ENCODE assay signal across 8 cellular contexts in genomic region chr5:132386644-132387286, GRCh38. TPM values are rescaled to one million over a fixed set of nuclear protein-coding genes. Genes with fewer than 3 reads are reported as not detected.
DNase-seq lines count a peak whose midpoint lies in the region; ATAC-seq and TF ChIP-seq lines count a peak whose summit lies in the region.

No MANE protein-coding gene starts in this region.

- no peaks in the 10 kb centered on the region for H3K9me2 ChIP-seq in OCI-LY7 (ENCODE audit: insufficient read depth, low read length)

- peaks cover 19 to 23% (median 19%) of the 10 kb centered on the region in 3 donors for H3K4me1 Mint-ChIP-seq in naive B cell
- peaks cover 56% of the 10 kb centered on the region for H3K4me1 Mint-ChIP-seq in stimulated activated effector memory CD8-positive, alpha-beta T cell treated with anti-CD3 and anti-CD28 coated beads, Interleukin-12 subunit alpha, Interleukin-12 subunit beta, amount 100 ng/mL, for 72 hours

- no peak overlapping the region for H3K27ac ChIP-seq in OCI-LY7 (ENCODE audit: low read depth, low read length, poor library complexity, severe bottlenecking)

- no peaks in the 10 kb centered on the region for H3K36me3 Mint-ChIP-seq in naive B cell
- H3K36me3 Mint-ChIP-seq in stimulated activated effector memory CD8-positive, alpha-beta T cell treated with anti-CD3 and anti-CD28 coated beads, Interleukin-12 subunit alpha, Interleukin-12 subunit beta, amount 100 ng/mL, for 72 hours, result peaks cover 5% of the 10 kb centered on the region

- POLR2A ChIA-PET in OCI-LY7 (lab: Charles Lee), result interaction anchor here (0.5 to 2.4 kb wide), 7 partner anchors 9 to 835 kb away, joined by 3 to 7 read pairs (median 4); no protein-coding TSS in a partner anchor

- peak; percentile 94 for TF ChIP-seq CTCF in OCI-LY7 (conservative IDR thresholded peaks at IDR 0.05; ENCODE audit: low read length)

- TF ChIP-seq POLR2A in erythroblast (IDR thresholded peaks at IDR 0.05; ENCODE audit: low read length), result no peak

- no peaks in the 10 kb centered on the region for H3K9me3 Mint-ChIP-seq in naive B cell
- H3K9me3 Mint-ChIP-seq in stimulated activated effector memory CD8-positive, alpha-beta T cell treated with anti-CD3 and anti-CD28 coated beads, Interleukin-12 subunit alpha, Interleukin-12 subunit beta, amount 100 ng/mL, for 72 hours, result no peaks in the 10 kb centered on the region

- H3K9me3 ChIP-seq in OCI-LY7 (ENCODE audit: low read length), result no peaks in the 10 kb centered on the region

- H3K27ac Mint-ChIP-seq in naive B cell, result peak overlapping the region in 4 of 6 donors; percentile 27 to 85 (median 55)
- H3K27ac Mint-ChIP-seq in stimulated activated effector memory CD8-positive, alpha-beta T cell treated with anti-CD3 and anti-CD28 coated beads, Interleukin-12 subunit alpha, Interleukin-12 subunit beta, amount 100 ng/mL, for 72 hours, result peak overlapping the region; percentile 84

- H4K20me1 ChIP-seq in OCI-LY7 (ENCODE audit: insufficient read depth, low read length), result no peaks in the 10 kb centered on the region

- no peaks in the 10 kb centered on the region for H3K27me3 Mint-ChIP-seq in naive B cell

- H3K4me1 ChIP-seq in OCI-LY7 (ENCODE audit: insufficient read depth, low read length, poor library complexity, severe bottlenecking), result peaks cover 19% of the 10 kb centered on the region

- CTCF ChIA-PET in OCI-LY7 (lab: Charles Lee; ENCODE audit: unreplicated experiment), result interaction anchor here (0.5 to 2.9 kb wide), 12 partner anchors 24 to 377 kb away, joined by 3 to 38 read pairs (median 4); partner anchors contain the start of gene IRF1

- H3K4me3 Mint-ChIP-seq in naive B cell, result peak overlapping the region in 2 of 8 donors; percentile 36 to 42
- no peak overlapping the region for H3K4me3 Mint-ChIP-seq in stimulated activated effector memory CD8-positive, alpha-beta T cell treated with anti-CD3 and anti-CD28 coated beads, Interleukin-12 subunit alpha, Interleukin-12 subunit beta, amount 100 ng/mL, for 72 hours

- H3K79me2 ChIP-seq in OCI-LY7 (ENCODE audit: insufficient read depth, low read depth, low read length), result no peaks in the 10 kb centered on the region

- no peaks in the 10 kb centered on the region for H3K36me3 ChIP-seq in OCI-LY7 (ENCODE audit: insufficient read depth, low read length)

- DNase-seq in AML-193 (lab: John Stamatoyannopoulos, UW) (peak; percentile 35 to 57), OCI-LY7 (ENCODE audit: low spot score) (peak; percentile 86), activated T-cell treated with anti-CD3 and anti-CD28 coated beads for 1 hour (ENCODE audit: low read depth) (peak; percentile 57), erythroblast (lab: John Stamatoyannopoulos, UW) (peak; percentile 72 to 84), naive B cell (peak; percentile 74)
- peak; percentile 60 to 85 for DNase-seq in stimulated activated effector memory CD8-positive, alpha-beta T cell treated with anti-CD3 and anti-CD28 coated beads, Interleukin-12 subunit alpha, Interleukin-12 subunit beta, amount 100 ng/mL, for 72 hours (ENCODE audit: low spot score in 2 of 2)

- BruUV-seq in OCI-LY7 (replicated peaks; lab: Mats Ljungman, UMichigan), result no TSS peak

- H3K4me3 ChIP-seq in OCI-LY7 (ENCODE audit: low read depth, low read length, poor library complexity, severe bottlenecking), result no peak overlapping the region

- 0 out of 2 replicates have a peak overlapping the region, but pooled peaks have one; percentile 10 for H3K4me2 ChIP-seq in OCI-LY7 (ENCODE audit: low read length)

- H2AFZ ChIP-seq in OCI-LY7 (ENCODE audit: low read length), result peak overlapping the region; percentile 94

- intact Hi-C loops in OCI-LY7 (cut with micrococcal nuclease; ENCODE audit: unreplicated experiment), result loop anchor here (1.0 to 10.0 kb wide), 5 partner anchors 24 to 481 kb away; partner anchors contain the start of genes GDF9, KIF3A and UQCRQ

- peak; percentile 72 for ATAC-seq in GM18870 (IDR thresholded peaks at IDR 0.05; ENCODE audit: unreplicated experiment)
- ATAC-seq in HG03097 (IDR thresholded peaks at IDR 0.05; ENCODE audit: low FRiP score, unreplicated experiment), result peak; percentile 79
- peak; percentile 83 to 85 for ATAC-seq in naive B cell (ENCODE audit: low read depth in 2 of 2)
- peak; percentile 93 for ATAC-seq in stimulated activated effector memory CD8-positive, alpha-beta T cell treated with anti-CD3 and anti-CD28 coated beads, Interleukin-12 subunit alpha, Interleukin-12 subunit beta, amount 100 ng/mL, for 72 hours

RNA-seq across cellular contexts. Expression of gene SLC22A5, which starts 17.3 kb away (rescaled TPM):
- 0.88 TPM in 1 of 2 replicates, not detected in the other for total RNA-seq in OCI-LY7 (2014; rRNA removed; shearing (Covaris generic))
- total RNA-seq in OCI-LY7 (2022), result 0.18 and 0.36 TPM in 2 replicates
- polyA plus RNA-seq in naive B cell (ENCODE audit: low read depth in 6 of 6), result 1 to 10 TPM; 1.5 to 3.1 (median 1.9) TPM
